Comparison of ENCODE assay signal across 22 cellular contexts in the genomic region with DNA sequence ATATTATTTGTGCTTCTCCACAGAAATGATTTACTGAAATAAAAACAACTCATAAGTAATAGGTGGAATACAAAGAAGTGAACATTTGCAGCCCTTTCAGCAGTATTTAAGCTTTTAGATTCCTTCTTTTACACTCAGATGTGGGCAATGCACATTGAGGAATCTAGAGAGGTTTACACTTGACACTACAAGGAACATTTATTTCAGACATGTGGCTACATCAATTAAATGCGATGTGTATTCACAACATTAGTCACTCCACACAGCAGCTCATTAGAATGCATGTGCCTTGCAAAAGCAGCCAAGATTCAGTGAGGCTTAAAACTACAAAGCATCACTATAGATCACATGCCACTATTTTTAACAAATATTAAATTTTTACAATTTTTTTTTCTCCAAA.
DNase-seq lines count a peak whose midpoint lies in the region; ATAC-seq and TF ChIP-seq lines count a peak whose summit lies in the region.
"Had no signal": no experiment of that assay in that cellular context is flagged by ENCODE, and none has a peak within 500 bp of the region (broad histone marks: within the 10 kb centered on the region; RNA-seq: fewer than 3 reads in every experiment).

No MANE protein-coding gene starts in this region.

- 85% methylated on average over 1 of the region's 1 CpG for WGBS in mammary epithelial cell (ENCODE audit: low coverage, missing lambda C conversion rate)

- no peak overlapping the region for H3K4me3 Mint-ChIP-seq in MCF 10A (ENCODE audit: unreplicated experiment)
- H3K4me3 Mint-ChIP-seq: immature natural killer cell, nephron progenitor cell had no signal

- no peaks in the 10 kb centered on the region for H3K27me3 ChIP-seq in mammary epithelial cell (ENCODE audit: insufficient read depth, low read length)
- H3K27me3 ChIP-seq: SJSA1 had no signal

- H3K4me3 ChIP-seq in mammary epithelial cell (replicated peaks in 1 of 3; ENCODE audit: insufficient read depth in 1 of 3, low read depth in 2 of 3, low read length in 3 of 3) (no peak overlapping the region), fibroblast of villous mesenchyme (ENCODE audit: low read depth, low read length) (no peak overlapping the region)
- H3K4me3 ChIP-seq: lung, SJSA1 had no signal

- TF ChIP-seq CTCF in MCF 10A (IDR thresholded peaks at IDR 0.05; ENCODE audit: unreplicated experiment), result no peak
- TF ChIP-seq CTCF in mammary epithelial cell (conservative IDR thresholded peaks at IDR 0.05 in 1 of 2, IDR thresholded peaks at IDR 0.05 in 1 of 2; ENCODE audit: extremely low read depth in 1 of 2, insufficient read depth in 1 of 2, low read depth in 1 of 2, low read length in 2 of 2), result no peak
- no peak for TF ChIP-seq CTCF in fibroblast of villous mesenchyme (IDR thresholded peaks at IDR 0.05; ENCODE audit: insufficient read depth, low read depth, low read length)

- H3K79me2 ChIP-seq in mammary epithelial cell (ENCODE audit: insufficient read depth, low read length), result peaks cover 94% of the 10 kb centered on the region

- peaks cover 20% of the 10 kb centered on the region for H3K9me3 Mint-ChIP-seq in MCF 10A (ENCODE audit: unreplicated experiment)

- POLR2A ChIA-PET in MCF 10A (lab: Yijun Ruan, JAX), result interaction anchor here (0.6 to 0.9 kb wide), 2 partner anchors 40 to 224 kb away, joined by 3 to 5 read pairs; no protein-coding TSS in a partner anchor

- peaks cover 7% of the 10 kb centered on the region for H3K36me3 Mint-ChIP-seq in MCF 10A (ENCODE audit: insufficient read depth, unreplicated experiment)

- ATAC-seq in esophagus mucosa (no peak), HG02678 (IDR thresholded peaks at IDR 0.05; ENCODE audit: unreplicated experiment) (no peak), HG03520 (IDR thresholded peaks at IDR 0.05; ENCODE audit: unreplicated experiment) (no peak)

- intact Hi-C loops in MCF 10A (cut with micrococcal nuclease), result no loop called here
- intact Hi-C loops in mammary epithelial cell (cut with micrococcal nuclease), result no loop called here

- no peak overlapping the region for H3K27ac ChIP-seq in mammary epithelial cell (ENCODE audit: insufficient read depth, low read depth, low read length)
- H3K27ac ChIP-seq: epithelial cell of prostate, SJSA1 had no signal

- H2AFZ ChIP-seq in mammary epithelial cell (ENCODE audit: low read depth, low read length), result no peak overlapping the region

- no peak overlapping the region for H3K9ac ChIP-seq in mammary epithelial cell (ENCODE audit: insufficient read depth, low read length)

- no peaks in the 10 kb centered on the region for H4K20me1 ChIP-seq in mammary epithelial cell (ENCODE audit: insufficient read depth, low read length)

- H3K4me1 Mint-ChIP-seq in MCF 10A (ENCODE audit: insufficient read depth, unreplicated experiment), result peaks cover 39% of the 10 kb centered on the region
- H3K4me1 Mint-ChIP-seq: immature natural killer cell had no signal

- H3K27ac Mint-ChIP-seq in MCF 10A (ENCODE audit: low read depth, unreplicated experiment), result peak overlapping the region; percentile 64
- H3K27ac Mint-ChIP-seq: immature natural killer cell, nephron progenitor cell had no signal

- in situ Hi-C loops in mammary epithelial cell (cut with MboI; ENCODE audit: low sequenced_read_pairs in 2 of 2), result loop anchor here in 1 of 2 donors (25.0 kb wide), 1 partner anchor 347 kb away; no protein-coding TSS in a partner anchor

- H3K36me3 ChIP-seq in mammary epithelial cell (ENCODE audit: insufficient read depth, low read length), result no peaks in the 10 kb centered on the region
- H3K36me3 ChIP-seq: SJSA1 had no signal

- BruUV-seq in MCF 10A (replicated peaks; lab: Mats Ljungman, UMichigan) (no TSS peak), mammary epithelial cell (replicated peaks; lab: Mats Ljungman, UMichigan) (no TSS peak)

- no peaks in the 10 kb centered on the region for H3K27me3 Mint-ChIP-seq in MCF 10A (ENCODE audit: insufficient read depth, unreplicated experiment)

- dilution Hi-C loops in mammary epithelial cell (cut with HindIII; ENCODE audit: low sequenced_read_pairs), result no loop called here

- no peaks in the 10 kb centered on the region for H3K9me3 ChIP-seq in mammary epithelial cell (replicated peaks; ENCODE audit: insufficient read depth, low read length)
- H3K9me3 ChIP-seq: SJSA1 had no signal

- CTCF ChIA-PET in MCF 10A (lab: Yijun Ruan, JAX), result no interaction called here
- CTCF ChIA-PET in mammary epithelial cell (lab: Charles Lee; ENCODE audit: low non-redundant PET), result no interaction called here

- H3K4me2 ChIP-seq in mammary epithelial cell (ENCODE audit: insufficient read depth, low read depth, low read length), result no peak overlapping the region

- DNase-seq in MCF 10A (ENCODE audit: unreplicated experiment) (no peak), mammary epithelial cell (no peak), RPMI7951 (ENCODE audit: low read depth) (peak; percentile 23), fibroblast of villous mesenchyme (ENCODE audit: low read depth) (peak; percentile 33)
- DNase-seq in activated CD4-positive, alpha-beta T cell treated with anti-CD3 and anti-CD28 coated beads, Interleukin-2, amount 50 U/mL, for 1 hour, result no peak
- DNase-seq: activated T-cell treated with anti-CD3 and anti-CD28 coated beads, Interleukin-2, amount 50 U/mL, for 48 hours; AML-193; DMS153; immature natural killer cell; MM.1S; NCI-H187; NCI-H524 treated with DMSO at 0.1 percent for 48 hours; nephron progenitor cell; retina; stimulated activated CD4-positive, alpha-beta T cell treated with anti-CD3 and anti-CD28 coated beads, Interleukin-15, amount 100 ng/mL, for 24 hours; T1000 had no signal

- peaks cover 41% of the 10 kb centered on the region for H3K4me1 ChIP-seq in mammary epithelial cell (ENCODE audit: insufficient read depth, low read length)
- H3K4me1 ChIP-seq: SJSA1 had no signal

Comparison
In these comparisons a context has a peak if more than half of its experiments do, and no peak if none do; other contexts are left out.
1. DNase-seq: peak in RPMI7951 (single experiment) and fibroblast of villous mesenchyme (single experiment); none in MCF 10A (single experiment), mammary epithelial cell (single experiment) and activated CD4-positive, alpha-beta T cell treated with anti-CD3 and anti-CD28 coated beads, Interleukin-2, amount 50 U/mL, for 1 hour (single experiment).